Comparison of ENCODE assay signal across 7 cellular contexts in genomic region chr22:26835929-26836528, GRCh38.
DNase-seq lines count a peak whose midpoint lies in the region; ATAC-seq and TF ChIP-seq lines count a peak whose summit lies in the region.

No MANE protein-coding gene starts in this region.

- H3K4me3 ChIP-seq in DOHH2 (ENCODE audit: low read length) (no peak overlapping the region), tibial nerve (no peak overlapping the region)

- 0 out of 2 replicates have a peak, but pooled peaks cover 8% of the 10 kb centered on the region for H3K27me3 ChIP-seq in DOHH2 (ENCODE audit: control insufficient read depth, low read length)
- no peaks in the 10 kb centered on the region for H3K27me3 ChIP-seq in tibial nerve

- H3K9me2 ChIP-seq in DOHH2 (replicated peaks; ENCODE audit: control insufficient read depth, low read length) = no peaks in the 10 kb centered on the region

- no peak overlapping the region for H3K27ac ChIP-seq in DOHH2 (ENCODE audit: low read depth, low read length)
- no peak overlapping the region for H3K27ac ChIP-seq in tibial nerve

- H3K79me2 ChIP-seq in DOHH2 (ENCODE audit: control insufficient read depth, low read length) = no peaks in the 10 kb centered on the region

- H3K36me3 ChIP-seq in DOHH2 (ENCODE audit: control insufficient read depth, low read length) (no peaks in the 10 kb centered on the region), tibial nerve (no peaks in the 10 kb centered on the region)

- TF ChIP-seq EP300 in tibial nerve (IDR thresholded peaks at IDR 0.05) = no peak

- DNase-seq in HT1080 (ENCODE audit: low read depth) (peak; percentile 40), UCSD-AML1 (lab: John Stamatoyannopoulos, UW; ENCODE audit: unreplicated experiment) (peak; percentile 34), dermis microvascular lymphatic vessel endothelial cell (ENCODE audit: low read depth in 2 of 2) (peak; percentile 5 to 41), myocyte (ENCODE audit: low read depth) (peak; percentile 52), tibial nerve (ENCODE audit: low spot score in 2 of 2) (peak; percentile 16 to 32)

- H3K4me1 ChIP-seq in DOHH2 (ENCODE audit: control insufficient read depth, low read length) (no peaks in the 10 kb centered on the region), tibial nerve (no peaks in the 10 kb centered on the region)

- peak; percentile 91 for TF ChIP-seq CTCF in DOHH2 (IDR thresholded peaks at IDR 0.05; ENCODE audit: low read depth, low read length, poor library complexity, severe bottlenecking)
- peak in 4 of 5 experiments; percentile 35 to 52 (median 40) for TF ChIP-seq CTCF in tibial nerve (IDR thresholded peaks at IDR 0.05)

- H3K9me3 ChIP-seq in DOHH2 (ENCODE audit: control insufficient read depth, insufficient read depth, low read length) (no peaks in the 10 kb centered on the region), tibial nerve (no peaks in the 10 kb centered on the region)

- 35 to 36% methylated on average over 3 of the region's 3 CpGs for WGBS in tibial nerve, 2 donors

- no peak for ATAC-seq in HG03354 (IDR thresholded peaks at IDR 0.05; ENCODE audit: poor library complexity, severe bottlenecking, unreplicated experiment)

- no peaks in the 10 kb centered on the region; the same call in 1 of the 2 replicates for H4K20me1 ChIP-seq in DOHH2 (ENCODE audit: control insufficient read depth, insufficient read depth, low read depth, low read length)

- no peak overlapping the region for H3K4me2 ChIP-seq in DOHH2 (ENCODE audit: low read length)

- no peak for TF ChIP-seq POLR2A in tibial nerve (IDR thresholded peaks at IDR 0.05)

- H3F3A ChIP-seq in DOHH2 (ENCODE audit: control insufficient read depth, insufficient read depth) = no peaks in the 10 kb centered on the region
